ENCODE assay signal across 14 cellular contexts in the genomic region with DNA sequence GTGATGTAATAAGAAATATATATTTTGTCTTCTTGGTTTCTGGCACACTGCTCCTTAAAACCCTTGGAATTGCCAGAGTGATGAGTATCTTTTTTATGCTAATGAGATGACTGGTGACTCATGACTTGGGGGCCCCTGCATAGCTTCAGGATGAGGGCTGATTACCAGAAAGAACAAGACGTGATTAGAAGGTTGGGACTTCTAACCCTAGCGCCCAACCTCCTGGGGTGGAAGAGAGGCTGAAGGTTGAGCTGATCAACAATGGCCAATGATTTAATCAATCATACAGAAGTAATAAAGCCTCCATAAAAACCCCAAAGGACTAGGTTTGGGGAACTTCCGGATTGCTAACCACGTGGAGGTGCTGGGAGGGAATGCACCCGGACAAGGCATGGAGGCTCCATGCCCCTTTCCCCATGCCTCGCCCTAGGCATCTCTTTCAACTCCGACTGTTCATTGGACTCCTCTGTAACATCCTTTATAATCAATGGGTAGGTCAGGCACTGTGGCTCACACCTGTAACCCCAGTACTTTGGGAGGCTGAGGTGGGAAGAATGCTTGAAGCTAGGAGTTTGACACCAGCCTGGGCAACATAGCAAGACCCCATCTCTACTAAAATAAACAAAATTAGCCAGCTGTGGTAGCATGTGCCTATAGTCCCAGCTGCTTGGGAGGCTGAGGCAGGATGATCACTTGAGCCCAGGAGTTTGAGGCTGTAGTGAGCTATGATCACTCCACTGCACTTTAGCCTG.
DNase-seq lines count a peak whose midpoint lies in the region; ATAC-seq, FAIRE-seq and TF ChIP-seq lines count a peak whose summit lies in the region.
"Had no signal": no experiment of that assay in that cellular context is flagged by ENCODE, and none has a peak within 500 bp of the region (broad histone marks: within the 10 kb centered on the region; RNA-seq: fewer than 3 reads in every experiment).

No MANE protein-coding gene starts in this region.

- H3K27me3 ChIP-seq in breast epithelium = no peaks in the 10 kb centered on the region

- no peak overlapping the region for H3K27ac ChIP-seq in breast epithelium
- H3K27ac ChIP-seq: epithelial cell of prostate had no signal

- no peaks in the 10 kb centered on the region for H3K4me1 ChIP-seq in breast epithelium

- peak; percentile 72 for DNase-seq in MCF 10A (ENCODE audit: unreplicated experiment)
- DNase-seq in breast epithelium (ENCODE audit: low spot score in 2 of 2) = no peak
- DNase-seq in WTC11 (ENCODE audit: low spot score) = no peak
- DNase-seq in fibroblast of the conjunctiva (ENCODE audit: low read depth) = peak; percentile 47
- DNase-seq in urothelium cell line (ENCODE audit: low spot score) = peak; percentile 47
- DNase-seq in NCI-H1436 treated with DMSO at 0.1 percent for 48 hours (lab: John Stamatoyannopoulos, UW) = no peak
- DNase-seq in cerebellar cortex (ENCODE audit: low spot score) = no peak
- no peak for DNase-seq in activated T-cell treated with anti-CD3 and anti-CD28 coated beads, Interleukin-2, amount 50 U/mL, for 48 hours
- DNase-seq: 8988T; left cardiac atrium; NCI-H1930; stimulated activated CD4-positive, alpha-beta T cell treated with anti-CD3 and anti-CD28 coated beads, Interleukin-4, amount 100 ng/mL, for 24 hours had no signal

- peaks cover 17% of the 10 kb centered on the region for H3K4me1 Mint-ChIP-seq in MCF 10A (ENCODE audit: insufficient read depth, unreplicated experiment)
- peaks cover 42% of the 10 kb centered on the region for H3K4me1 Mint-ChIP-seq in WTC11
- H3K4me1 Mint-ChIP-seq: IgD-negative memory B cell had no signal

- no peak for ATAC-seq in WTC11
- ATAC-seq: left cardiac atrium had no signal

- BruUV-seq in MCF 10A (replicated peaks; lab: Mats Ljungman, UMichigan) = no TSS peak

- H3K9me3 ChIP-seq in breast epithelium = no peaks in the 10 kb centered on the region

- CTCF ChIA-PET in MCF 10A (lab: Yijun Ruan, JAX) = interaction anchor here (0.6 to 1.4 kb wide), 2 partner anchors 99 to 113 kb away, joined by 3 to 5 read pairs; no protein-coding TSS in a partner anchor
- CTCF ChIA-PET in WTC11 (lab: Charles Lee) = interaction anchor here (0.7 to 2.4 kb wide), 17 partner anchors 18 to 139 kb away, joined by 3 to 11 read pairs (median 4); a partner anchor contains a TSS

- no peak overlapping the region for H3K27ac Mint-ChIP-seq in MCF 10A (ENCODE audit: low read depth, unreplicated experiment)
- no peak overlapping the region for H3K27ac Mint-ChIP-seq in WTC11
- H3K27ac Mint-ChIP-seq: IgD-negative memory B cell had no signal

- FAIRE-seq in urothelium cell line (lab: Jason Lieb, UNC) = no peak

- H3K27me3 Mint-ChIP-seq in MCF 10A (ENCODE audit: insufficient read depth, unreplicated experiment) (no peaks in the 10 kb centered on the region), WTC11 (ENCODE audit: low read depth) (peaks cover under 1% of the 10 kb centered on the region; the same call in 1 of the 2 replicates)

- no peaks in the 10 kb centered on the region for H3K36me3 ChIP-seq in breast epithelium

- H3K4me3 Mint-ChIP-seq in MCF 10A (ENCODE audit: unreplicated experiment) = no peak overlapping the region
- H3K4me3 Mint-ChIP-seq in WTC11 = no peak overlapping the region; the same call in 1 of the 2 replicates
- H3K4me3 Mint-ChIP-seq: IgD-negative memory B cell had no signal

- TF ChIP-seq CTCF in MCF 10A (IDR thresholded peaks at IDR 0.05; ENCODE audit: unreplicated experiment) (no peak), breast epithelium (IDR thresholded peaks at IDR 0.05) (no peak), WTC11 (IDR thresholded peaks at IDR 0.05) (no peak)

- POLR2A ChIA-PET in MCF 10A (lab: Yijun Ruan, JAX) (interaction anchor here (0.7 to 1.3 kb wide), 3 partner anchors 13 to 16 kb away, joined by 3 to 6 read pairs (median 3); no protein-coding TSS in a partner anchor), WTC11 (lab: Charles Lee) (interaction anchor here (1.7 to 2.1 kb wide), 2 partner anchors 23 to 115 kb away, joined by 4 to 15 read pairs; a partner anchor contains a TSS)

- H3K4me3 ChIP-seq in breast epithelium = no peak overlapping the region

- H3K9me3 Mint-ChIP-seq in MCF 10A (ENCODE audit: unreplicated experiment) (no peaks in the 10 kb centered on the region), WTC11 (no peaks in the 10 kb centered on the region; the same call in 1 of the 2 replicates)

- H3K36me3 Mint-ChIP-seq in MCF 10A (ENCODE audit: insufficient read depth, unreplicated experiment) (no peaks in the 10 kb centered on the region), WTC11 (no peaks in the 10 kb centered on the region)
- H3K36me3 Mint-ChIP-seq: IgD-negative memory B cell had no signal

- intact Hi-C loops in MCF 10A (cut with micrococcal nuclease) = no loop called here
- intact Hi-C loops in breast epithelium (cut with DNase I; ENCODE audit: low total_unique reads) = no loop called here

- TF ChIP-seq POLR2A in breast epithelium (IDR thresholded peaks at IDR 0.05) = no peak

TF ChIP-seq in WTC11, 78 proteins besides CTCF, POLR2A, EP300 and RAD21:
- TF ChIP-seq, protein P1, sequence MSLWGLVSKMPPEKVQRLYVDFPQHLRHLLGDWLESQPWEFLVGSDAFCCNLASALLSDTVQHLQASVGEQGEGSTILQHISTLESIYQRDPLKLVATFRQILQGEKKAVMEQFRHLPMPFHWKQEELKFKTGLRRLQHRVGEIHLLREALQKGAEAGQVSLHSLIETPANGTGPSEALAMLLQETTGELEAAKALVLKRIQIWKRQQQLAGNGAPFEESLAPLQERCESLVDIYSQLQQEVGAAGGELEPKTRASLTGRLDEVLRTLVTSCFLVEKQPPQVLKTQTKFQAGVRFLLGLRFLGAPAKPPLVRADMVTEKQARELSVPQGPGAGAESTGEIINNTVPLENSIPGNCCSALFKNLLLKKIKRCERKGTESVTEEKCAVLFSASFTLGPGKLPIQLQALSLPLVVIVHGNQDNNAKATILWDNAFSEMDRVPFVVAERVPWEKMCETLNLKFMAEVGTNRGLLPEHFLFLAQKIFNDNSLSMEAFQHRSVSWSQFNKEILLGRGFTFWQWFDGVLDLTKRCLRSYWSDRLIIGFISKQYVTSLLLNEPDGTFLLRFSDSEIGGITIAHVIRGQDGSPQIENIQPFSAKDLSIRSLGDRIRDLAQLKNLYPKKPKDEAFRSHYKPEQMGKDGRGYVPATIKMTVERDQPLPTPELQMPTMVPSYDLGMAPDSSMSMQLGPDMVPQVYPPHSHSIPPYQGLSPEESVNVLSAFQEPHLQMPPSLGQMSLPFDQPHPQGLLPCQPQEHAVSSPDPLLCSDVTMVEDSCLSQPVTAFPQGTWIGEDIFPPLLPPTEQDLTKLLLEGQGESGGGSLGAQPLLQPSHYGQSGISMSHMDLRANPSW (CRISPR knock-in tag; conservative IDR thresholded peaks at IDR 0.05; ENCODE audit: low read depth) = no peak
- peak; percentile 96 for TF ChIP-seq ZNF121 (CRISPR knock-in tag; IDR thresholded peaks at IDR 0.05)

Comparison
In these comparisons a context has a peak if more than half of its experiments do, and no peak if none do; other contexts are left out.
1. DNase-seq: peak in MCF 10A (single experiment), fibroblast of the conjunctiva (single experiment) and urothelium cell line (single experiment); none in breast epithelium (0 of 2), WTC11 (single experiment), NCI-H1436 treated with DMSO at 0.1 percent for 48 hours (single experiment), cerebellar cortex (single experiment) and activated T-cell treated with anti-CD3 and anti-CD28 coated beads, Interleukin-2, amount 50 U/mL, for 48 hours (0 of 2).